In the genomic region with DNA sequence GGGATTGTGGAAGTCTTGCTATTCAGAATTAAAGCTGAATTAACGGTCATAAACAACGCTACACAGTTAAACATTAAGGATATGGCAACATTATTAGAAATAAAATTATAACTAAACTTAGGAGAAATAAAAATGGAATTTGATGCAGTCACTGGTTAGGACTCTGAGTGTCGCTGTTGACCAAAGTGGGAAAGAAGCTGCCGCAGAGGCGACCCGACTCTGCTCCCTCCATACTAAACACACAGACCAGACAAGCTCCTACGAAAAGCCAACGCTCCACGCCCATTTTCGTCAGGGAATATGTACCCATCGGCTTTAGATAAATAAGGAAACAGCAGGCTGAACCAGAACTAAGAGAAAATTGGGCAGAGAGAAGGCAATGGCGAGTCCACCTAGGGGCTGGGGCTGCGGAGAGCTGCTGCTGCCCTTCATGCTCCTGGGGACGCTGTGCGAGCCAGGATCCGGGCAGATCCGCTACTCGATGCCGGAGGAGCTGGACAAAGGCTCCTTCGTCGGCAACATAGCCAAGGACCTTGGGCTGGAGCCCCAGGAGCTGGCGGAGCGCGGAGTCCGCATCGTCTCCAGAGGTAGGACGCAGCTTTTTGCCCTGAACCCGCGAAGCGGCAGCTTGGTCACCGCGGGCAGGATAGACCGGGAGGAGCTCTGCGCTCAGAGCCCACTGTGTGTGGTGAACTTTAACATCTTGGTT, we compare ENCODE assay signal across 2 cellular contexts.
TF ChIP-seq lines count a peak whose summit lies in the region.

Gene PCDHGA5 (plus strand): TSS at position 211 of the 709 bp plus-strand sequence. CDS start 169 bp downstream, at position 380.

TF ChIP-seq in liver, 16 proteins besides CTCF, POLR2A, EP300 and RAD21:
- TF ChIP-seq RXRA (IDR thresholded peaks at IDR 0.05), result no peak
- no peak for TF ChIP-seq HNF4A (conservative IDR thresholded peaks at IDR 0.05)
- TF ChIP-seq FOXA2 (IDR thresholded peaks at IDR 0.05), result no peak
- no peak for TF ChIP-seq MAX (IDR thresholded peaks at IDR 0.05)
- TF ChIP-seq, protein P1, sequence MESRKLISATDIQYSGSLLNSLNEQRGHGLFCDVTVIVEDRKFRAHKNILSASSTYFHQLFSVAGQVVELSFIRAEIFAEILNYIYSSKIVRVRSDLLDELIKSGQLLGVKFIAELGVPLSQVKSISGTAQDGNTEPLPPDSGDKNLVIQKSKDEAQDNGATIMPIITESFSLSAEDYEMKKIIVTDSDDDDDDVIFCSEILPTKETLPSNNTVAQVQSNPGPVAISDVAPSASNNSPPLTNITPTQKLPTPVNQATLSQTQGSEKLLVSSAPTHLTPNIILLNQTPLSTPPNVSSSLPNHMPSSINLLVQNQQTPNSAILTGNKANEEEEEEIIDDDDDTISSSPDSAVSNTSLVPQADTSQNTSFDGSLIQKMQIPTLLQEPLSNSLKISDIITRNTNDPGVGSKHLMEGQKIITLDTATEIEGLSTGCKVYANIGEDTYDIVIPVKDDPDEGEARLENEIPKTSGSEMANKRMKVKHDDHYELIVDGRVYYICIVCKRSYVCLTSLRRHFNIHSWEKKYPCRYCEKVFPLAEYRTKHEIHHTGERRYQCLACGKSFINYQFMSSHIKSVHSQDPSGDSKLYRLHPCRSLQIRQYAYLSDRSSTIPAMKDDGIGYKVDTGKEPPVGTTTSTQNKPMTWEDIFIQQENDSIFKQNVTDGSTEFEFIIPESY (IDR thresholded peaks at IDR 0.05), result no peak
- TF ChIP-seq NR2F2 (IDR thresholded peaks at IDR 0.05), result no peak
- no peak for TF ChIP-seq JUND (IDR thresholded peaks at IDR 0.05)
- TF ChIP-seq GABPA (IDR thresholded peaks at IDR 0.05 in 1 of 2, conservative IDR thresholded peaks at IDR 0.05 in 1 of 2), result no peak
- no peak for TF ChIP-seq EGR1 (IDR thresholded peaks at IDR 0.05; ENCODE audit: low read depth in 2 of 2)
- TF ChIP-seq SP1 (IDR thresholded peaks at IDR 0.05), result no peak
- TF ChIP-seq FOXA1 (IDR thresholded peaks at IDR 0.05), result no peak
- TF ChIP-seq, protein P2, sequence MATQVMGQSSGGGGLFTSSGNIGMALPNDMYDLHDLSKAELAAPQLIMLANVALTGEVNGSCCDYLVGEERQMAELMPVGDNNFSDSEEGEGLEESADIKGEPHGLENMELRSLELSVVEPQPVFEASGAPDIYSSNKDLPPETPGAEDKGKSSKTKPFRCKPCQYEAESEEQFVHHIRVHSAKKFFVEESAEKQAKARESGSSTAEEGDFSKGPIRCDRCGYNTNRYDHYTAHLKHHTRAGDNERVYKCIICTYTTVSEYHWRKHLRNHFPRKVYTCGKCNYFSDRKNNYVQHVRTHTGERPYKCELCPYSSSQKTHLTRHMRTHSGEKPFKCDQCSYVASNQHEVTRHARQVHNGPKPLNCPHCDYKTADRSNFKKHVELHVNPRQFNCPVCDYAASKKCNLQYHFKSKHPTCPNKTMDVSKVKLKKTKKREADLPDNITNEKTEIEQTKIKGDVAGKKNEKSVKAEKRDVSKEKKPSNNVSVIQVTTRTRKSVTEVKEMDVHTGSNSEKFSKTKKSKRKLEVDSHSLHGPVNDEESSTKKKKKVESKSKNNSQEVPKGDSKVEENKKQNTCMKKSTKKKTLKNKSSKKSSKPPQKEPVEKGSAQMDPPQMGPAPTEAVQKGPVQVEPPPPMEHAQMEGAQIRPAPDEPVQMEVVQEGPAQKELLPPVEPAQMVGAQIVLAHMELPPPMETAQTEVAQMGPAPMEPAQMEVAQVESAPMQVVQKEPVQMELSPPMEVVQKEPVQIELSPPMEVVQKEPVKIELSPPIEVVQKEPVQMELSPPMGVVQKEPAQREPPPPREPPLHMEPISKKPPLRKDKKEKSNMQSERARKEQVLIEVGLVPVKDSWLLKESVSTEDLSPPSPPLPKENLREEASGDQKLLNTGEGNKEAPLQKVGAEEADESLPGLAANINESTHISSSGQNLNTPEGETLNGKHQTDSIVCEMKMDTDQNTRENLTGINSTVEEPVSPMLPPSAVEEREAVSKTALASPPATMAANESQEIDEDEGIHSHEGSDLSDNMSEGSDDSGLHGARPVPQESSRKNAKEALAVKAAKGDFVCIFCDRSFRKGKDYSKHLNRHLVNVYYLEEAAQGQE (IDR thresholded peaks at IDR 0.05), result no peak
- TF ChIP-seq, protein P3, sequence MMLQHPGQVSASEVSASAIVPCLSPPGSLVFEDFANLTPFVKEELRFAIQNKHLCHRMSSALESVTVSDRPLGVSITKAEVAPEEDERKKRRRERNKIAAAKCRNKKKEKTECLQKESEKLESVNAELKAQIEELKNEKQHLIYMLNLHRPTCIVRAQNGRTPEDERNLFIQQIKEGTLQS (IDR thresholded peaks at IDR 0.05), result no peak
- no peak for TF ChIP-seq TAF1 (conservative IDR thresholded peaks at IDR 0.05)
- TF ChIP-seq YY1 (IDR thresholded peaks at IDR 0.05), result no peak
- TF ChIP-seq HNF4G (IDR thresholded peaks at IDR 0.05), result no peak

TF ChIP-seq in K562, 482 proteins besides CTCF, POLR2A, EP300 and RAD21:
- TF ChIP-seq POLR2H (tag; IDR thresholded peaks at IDR 0.05; ENCODE audit: low read depth) (no peak), ZNF695 (CRISPR knock-in tag; IDR thresholded peaks at IDR 0.05) (no peak), U2AF1 (optimal IDR thresholded peaks at IDR 0.05; ENCODE audit: low read depth, low read length) (no peak), ZNF766 (CRISPR knock-in tag; conservative IDR thresholded peaks at IDR 0.05) (no peak), RREB1 (CRISPR knock-in tag; IDR thresholded peaks at IDR 0.05) (no peak), NCOR1 (IDR thresholded peaks at IDR 0.05) (no peak), MAFF (IDR thresholded peaks at IDR 0.05; ENCODE audit: low read length) (no peak), ZC3H8 (IDR thresholded peaks at IDR 0.05) (no peak), ARNT (IDR thresholded peaks at IDR 0.05) (no peak), PYGO2 (tag; IDR thresholded peaks at IDR 0.05) (no peak), BRD4 (IDR thresholded peaks at IDR 0.05) (no peak), NCOA4 (IDR thresholded peaks at IDR 0.05; ENCODE audit: partially characterized antibody) (no peak), ADNP (tag; IDR thresholded peaks at IDR 0.05) (no peak), ZNF140 (CRISPR knock-in tag; IDR thresholded peaks at IDR 0.05) (no peak), MTA2 (IDR thresholded peaks at IDR 0.05; ENCODE audit: low read depth) (no peak), ARID2 (IDR thresholded peaks at IDR 0.05) (no peak), BCOR (IDR thresholded peaks at IDR 0.05) (no peak), ZNF507 (tag; conservative IDR thresholded peaks at IDR 0.05) (no peak), E2F1 (CRISPR knock-in tag; IDR thresholded peaks at IDR 0.05) (no peak)
- TF ChIP-seq, protein P4, sequence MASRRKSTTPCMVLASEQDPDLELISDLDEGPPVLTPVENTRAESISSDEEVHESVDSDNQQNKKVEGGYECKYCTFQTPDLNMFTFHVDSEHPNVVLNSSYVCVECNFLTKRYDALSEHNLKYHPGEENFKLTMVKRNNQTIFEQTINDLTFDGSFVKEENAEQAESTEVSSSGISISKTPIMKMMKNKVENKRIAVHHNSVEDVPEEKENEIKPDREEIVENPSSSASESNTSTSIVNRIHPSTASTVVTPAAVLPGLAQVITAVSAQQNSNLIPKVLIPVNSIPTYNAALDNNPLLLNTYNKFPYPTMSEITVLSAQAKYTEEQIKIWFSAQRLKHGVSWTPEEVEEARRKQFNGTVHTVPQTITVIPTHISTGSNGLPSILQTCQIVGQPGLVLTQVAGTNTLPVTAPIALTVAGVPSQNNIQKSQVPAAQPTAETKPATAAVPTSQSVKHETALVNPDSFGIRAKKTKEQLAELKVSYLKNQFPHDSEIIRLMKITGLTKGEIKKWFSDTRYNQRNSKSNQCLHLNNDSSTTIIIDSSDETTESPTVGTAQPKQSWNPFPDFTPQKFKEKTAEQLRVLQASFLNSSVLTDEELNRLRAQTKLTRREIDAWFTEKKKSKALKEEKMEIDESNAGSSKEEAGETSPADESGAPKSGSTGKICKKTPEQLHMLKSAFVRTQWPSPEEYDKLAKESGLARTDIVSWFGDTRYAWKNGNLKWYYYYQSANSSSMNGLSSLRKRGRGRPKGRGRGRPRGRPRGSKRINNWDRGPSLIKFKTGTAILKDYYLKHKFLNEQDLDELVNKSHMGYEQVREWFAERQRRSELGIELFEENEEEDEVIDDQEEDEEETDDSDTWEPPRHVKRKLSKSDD (conservative IDR thresholded peaks at IDR 0.05; ENCODE audit: low read length), result no peak
TF ChIP-seq in K562: peak in this region for 0.
